ENCODE assay signal across 17 cellular contexts in the genomic region with DNA sequence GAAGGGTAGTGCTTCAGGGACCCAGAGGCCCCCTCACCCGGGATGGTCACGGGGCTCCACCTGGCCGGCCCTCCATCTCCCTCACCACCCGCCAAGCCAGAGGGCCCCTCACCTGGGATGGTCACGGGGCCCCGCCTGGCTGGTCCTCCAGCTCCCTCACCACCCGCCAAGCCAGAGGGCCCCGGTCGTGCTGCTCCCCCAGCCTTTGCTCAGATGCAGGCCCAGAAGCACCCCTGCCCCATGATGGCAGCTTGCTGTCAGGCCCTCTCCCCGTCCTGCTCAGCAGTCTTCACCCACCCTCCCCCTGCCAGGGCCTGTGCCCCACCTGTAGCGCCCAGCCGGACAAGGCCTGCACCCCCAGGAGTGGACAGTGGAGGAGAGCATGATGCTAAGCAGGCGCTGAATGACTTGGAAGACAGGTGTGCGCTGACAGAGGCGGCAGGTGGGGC. TPM values are rescaled to one million over a fixed set of nuclear protein-coding genes. Genes with fewer than 3 reads are reported as not detected.
DNase-seq lines count a peak whose midpoint lies in the region; ATAC-seq and TF ChIP-seq lines count a peak whose summit lies in the region.
"Had no signal": no experiment of that assay in that cellular context is flagged by ENCODE, and none has a peak within 500 bp of the region (broad histone marks: within the 10 kb centered on the region; RNA-seq: fewer than 3 reads in every experiment).

No MANE protein-coding gene starts in this region.

- no peaks in the 10 kb centered on the region for H3K27me3 Mint-ChIP-seq in stimulated activated naive CD8-positive, alpha-beta T cell treated with anti-CD3 and anti-CD28 coated beads, Interleukin-15, amount 100 ng/mL, for 72 hours
- H3K27me3 Mint-ChIP-seq: CD4-positive, alpha-beta memory T cell had no signal

- H3K4me1 ChIP-seq in DOHH2 (ENCODE audit: control insufficient read depth, low read length) (peaks cover 55% of the 10 kb centered on the region), RWPE2 (ENCODE audit: insufficient read depth, poor library complexity, severe bottlenecking) (peaks cover 2% of the 10 kb centered on the region), osteoblast (ENCODE audit: insufficient read depth, low read length) (no peaks in the 10 kb centered on the region)

- H3K9me3 ChIP-seq in DOHH2 (ENCODE audit: control insufficient read depth, insufficient read depth, low read length) (no peaks in the 10 kb centered on the region), RWPE2 (ENCODE audit: severe bottlenecking) (no peaks in the 10 kb centered on the region), osteoblast (ENCODE audit: low read depth, low read length) (no peaks in the 10 kb centered on the region)

- H3K27me3 ChIP-seq in DOHH2 (ENCODE audit: control insufficient read depth, low read length) (no peaks in the 10 kb centered on the region), RWPE2 (ENCODE audit: insufficient read depth, poor library complexity, severe bottlenecking) (no peaks in the 10 kb centered on the region), osteoblast (ENCODE audit: insufficient read depth, low read length) (no peaks in the 10 kb centered on the region)

- H3K79me2 ChIP-seq in DOHH2 (ENCODE audit: control insufficient read depth, low read length), result no peaks in the 10 kb centered on the region
- peaks cover 3% of the 10 kb centered on the region for H3K79me2 ChIP-seq in osteoblast (ENCODE audit: insufficient read depth, low read length)

- no peak overlapping the region for H3K27ac ChIP-seq in DOHH2 (ENCODE audit: low read depth, low read length)
- H3K27ac ChIP-seq in RWPE2 (ENCODE audit: poor library complexity, severe bottlenecking), result no peak overlapping the region
- H3K27ac ChIP-seq in osteoblast (ENCODE audit: low read depth, low read length), result no peak overlapping the region
- H3K27ac ChIP-seq: KMS-11, PC-9 had no signal

- no peak overlapping the region for H3K4me3 ChIP-seq in DOHH2 (ENCODE audit: low read length)
- no peak overlapping the region for H3K4me3 ChIP-seq in RWPE2 (ENCODE audit: severe bottlenecking)
- H3K4me3 ChIP-seq in osteoblast (ENCODE audit: insufficient read depth, low read length), result no peak overlapping the region
- H3K4me3 ChIP-seq: PC-9 had no signal

- H3K36me3 ChIP-seq in DOHH2 (ENCODE audit: control insufficient read depth, low read length), result no peaks in the 10 kb centered on the region
- no peaks in the 10 kb centered on the region for H3K36me3 ChIP-seq in RWPE2 (ENCODE audit: low read depth)
- no peaks in the 10 kb centered on the region for H3K36me3 ChIP-seq in osteoblast (ENCODE audit: insufficient read depth, low read length)

- H3K9me2 ChIP-seq in DOHH2 (replicated peaks; ENCODE audit: control insufficient read depth, low read length), result no peaks in the 10 kb centered on the region

- no peak overlapping the region for H3K4me3 Mint-ChIP-seq in stimulated activated naive CD8-positive, alpha-beta T cell treated with anti-CD3 and anti-CD28 coated beads, Interleukin-15, amount 100 ng/mL, for 72 hours

- H3K4me2 ChIP-seq in DOHH2 (ENCODE audit: low read length), result peak overlapping the region; percentile 63
- H3K4me2 ChIP-seq in osteoblast (ENCODE audit: insufficient read depth, low read length), result no peak overlapping the region
- H3K4me2 ChIP-seq: KMS-11, PC-9 had no signal

- DNase-seq in RWPE2 (ENCODE audit: low spot score) (peak; percentile 60), osteoblast (ENCODE audit: insufficient read length, low spot score, missing footprints) (peak; percentile 64)
- no peak for DNase-seq in stimulated activated naive CD8-positive, alpha-beta T cell treated with anti-CD3 and anti-CD28 coated beads, Interleukin-15, amount 100 ng/mL, for 72 hours
- DNase-seq: ACHN, AML-193, GOT3, NCI-H1048, NCI-H1436 treated with DMSO at 0.1 percent for 48 hours, NCI-H2029 treated with DMSO at 0.1 percent for 48 hours, NCI-H446 treated with DMSO at 0.1 percent for 48 hours, NCI-H748 treated with DMSO at 0.1 percent for 48 hours, PC-9 had no signal

- H3F3A ChIP-seq in DOHH2 (ENCODE audit: control insufficient read depth, insufficient read depth), result peaks cover 8% of the 10 kb centered on the region

- TF ChIP-seq CTCF in DOHH2 (IDR thresholded peaks at IDR 0.05; ENCODE audit: low read depth, low read length, poor library complexity, severe bottlenecking) (no peak), RWPE2 (IDR thresholded peaks at IDR 0.05; ENCODE audit: poor library complexity, severe bottlenecking) (no peak), osteoblast (IDR thresholded peaks at IDR 0.05; ENCODE audit: extremely low read depth, low read depth, low read length) (no peak)

- no peak overlapping the region for H2AFZ ChIP-seq in osteoblast (ENCODE audit: low read length)
- H2AFZ ChIP-seq: PC-9 had no signal

- no peak overlapping the region for H3K27ac Mint-ChIP-seq in stimulated activated naive CD8-positive, alpha-beta T cell treated with anti-CD3 and anti-CD28 coated beads, Interleukin-15, amount 100 ng/mL, for 72 hours

- ATAC-seq in RWPE2 (ENCODE audit: low read depth), result no peak
- ATAC-seq in HG02973 (IDR thresholded peaks at IDR 0.05; ENCODE audit: unreplicated experiment), result no peak
- no peak for ATAC-seq in HG02884 (IDR thresholded peaks at IDR 0.05; ENCODE audit: unreplicated experiment)
- ATAC-seq in stimulated activated naive CD8-positive, alpha-beta T cell treated with anti-CD3 and anti-CD28 coated beads, Interleukin-15, amount 100 ng/mL, for 72 hours, result no peak

- peaks cover 12% of the 10 kb centered on the region for H3K4me1 Mint-ChIP-seq in stimulated activated naive CD8-positive, alpha-beta T cell treated with anti-CD3 and anti-CD28 coated beads, Interleukin-15, amount 100 ng/mL, for 72 hours

- no peaks in the 10 kb centered on the region for H3K9me3 Mint-ChIP-seq in stimulated activated naive CD8-positive, alpha-beta T cell treated with anti-CD3 and anti-CD28 coated beads, Interleukin-15, amount 100 ng/mL, for 72 hours
- H3K9me3 Mint-ChIP-seq: CD4-positive, alpha-beta memory T cell had no signal

- H4K20me1 ChIP-seq in DOHH2 (ENCODE audit: control insufficient read depth, insufficient read depth, low read depth, low read length), result no peaks in the 10 kb centered on the region
- peaks cover under 1% of the 10 kb centered on the region for H4K20me1 ChIP-seq in osteoblast (ENCODE audit: insufficient read depth, low read length)

RNA-seq across cellular contexts. Expression of gene DENND6B, which starts 7.3 kb away (rescaled TPM):
- total RNA-seq in osteoblast, result 5.9 and 6.5 TPM in 2 replicates

RNA-seq across cellular contexts. Expression of gene PLXNB2, which starts 12.1 kb away (rescaled TPM):
- 166 and 209 TPM in 2 replicates for total RNA-seq in osteoblast

RNA-seq across cellular contexts. Expression of gene PPP6R2, which starts 23.6 kb away (rescaled TPM):
- 51.0 and 61.2 TPM in 2 replicates for total RNA-seq in osteoblast

RNA-seq across cellular contexts. Expression of gene MAPK11, which starts 49.3 kb away (rescaled TPM):
- total RNA-seq in osteoblast, result 2.9 and 6.2 TPM in 2 replicates

RNA-seq across cellular contexts. Expression of gene MAPK12, which starts 58.0 kb away (rescaled TPM):
- 24.8 and 34.0 TPM in 2 replicates for total RNA-seq in osteoblast

Comparison
In these comparisons a context has a peak if more than half of its experiments do, and no peak if none do; other contexts are left out.
1. DNase-seq: peak in RWPE2 (single experiment) and osteoblast (single experiment); none in stimulated activated naive CD8-positive, alpha-beta T cell treated with anti-CD3 and anti-CD28 coated beads, Interleukin-15, amount 100 ng/mL, for 72 hours (0 of 2).